ENCODE assay signal across 8 cellular contexts in genomic region chr20:44247131-44247571, GRCh38. TPM values are rescaled to one million over a fixed set of nuclear protein-coding genes. Genes with fewer than 3 reads are reported as not detected.
DNase-seq lines count a peak whose midpoint lies in the region; ATAC-seq and TF ChIP-seq lines count a peak whose summit lies in the region.

GDAP1L1 (plus strand) TSS chr20:44247308; CDS start chr20:44247335, 27 bp downstream.

- H3K36me3 ChIP-seq in Peyer's patch, result no peaks in the 10 kb centered on the region

- peaks cover 0 to 12% (median 0%) of the 10 kb centered on the region in 4 donors for H3K4me1 ChIP-seq in Peyer's patch

- no peak within 1 kb of the TSS for H3K27ac Mint-ChIP-seq in chondrocyte (ENCODE audit: unreplicated experiment)

- no peaks in the 10 kb centered on the region for H3K9me3 Mint-ChIP-seq in chondrocyte (ENCODE audit: low read depth)

- no peak within 1 kb of the TSS for H3K4me3 ChIP-seq in Peyer's patch

- H3K4me1 Mint-ChIP-seq in chondrocyte (ENCODE audit: low read depth), result peaks cover 11% of the 10 kb centered on the region

- H3K27me3 ChIP-seq in Peyer's patch, result peaks cover 0 to 4% of the 10 kb centered on the region in 2 donors

- TF ChIP-seq CTCF in chondrocyte (IDR thresholded peaks at IDR 0.05) (no peak), Peyer's patch (IDR thresholded peaks at IDR 0.05) (no peak)

- no peak for TF ChIP-seq POLR2A in Peyer's patch (IDR thresholded peaks at IDR 0.05)

- no peaks in the 10 kb centered on the region for H3K9me3 ChIP-seq in Peyer's patch

- no peaks in the 10 kb centered on the region for H3K36me3 Mint-ChIP-seq in chondrocyte (ENCODE audit: low read depth)

- DNase-seq in Ammon's horn (ENCODE audit: low spot score) (peak; percentile 64), NCI-H1105 (lab: John Stamatoyannopoulos, UW) (peak; percentile 35), chondrocyte (ENCODE audit: low spot score) (no peak), middle frontal gyrus (ENCODE audit: extremely low spot score, low spot score) (peak; percentile 10), Peyer's patch (no peak), foreskin melanocyte (no peak)

- ATAC-seq in activated CD4-positive, CD25-positive, alpha-beta regulatory T cell treated with anti-CD3 and anti-CD28 coated beads, Interleukin-2, amount 50 U/mL, for 24 hours, result no peak
- ATAC-seq in HG03196 (IDR thresholded peaks at IDR 0.05; ENCODE audit: unreplicated experiment), result no peak

- no peak within 1 kb of the TSS for H3K27ac ChIP-seq in Peyer's patch

- peak within 1 kb of the TSS; percentile 46 for H3K4me3 Mint-ChIP-seq in chondrocyte (ENCODE audit: unreplicated experiment)

- peaks cover 12% of the 10 kb centered on the region for H3K27me3 Mint-ChIP-seq in chondrocyte (ENCODE audit: low read depth)

RNA-seq across cellular contexts. Expression of gene GDAP1L1, which starts in this region (rescaled TPM):
- total RNA-seq in chondrocyte, result not detected in 3 replicates
- total RNA-seq in Peyer's patch, result 1 to 10 TPM in 2 of 4 donors, not detected in 2; 1.2 to 2.3 TPM

Comparison
In these comparisons a context has a peak if more than half of its experiments do, and no peak if none do; other contexts are left out.
1. DNase-seq: peak in Ammon's horn (single experiment), NCI-H1105 (single experiment) and middle frontal gyrus (single experiment); none in chondrocyte (single experiment), Peyer's patch (0 of 3) and foreskin melanocyte (single experiment).